In genomic region chr17:81635973-81636504, GRCh38 we compare ENCODE assay signal across 8 cellular contexts. TPM values are rescaled to one million over a fixed set of nuclear protein-coding genes. Genes with fewer than 3 reads are reported as not detected.
DNase-seq lines count a peak whose midpoint lies in the region; ATAC-seq and TF ChIP-seq lines count a peak whose summit lies in the region.

No MANE protein-coding gene starts in this region.

- H3F3A ChIP-seq in PC-3 (ENCODE audit: low read length, unreplicated experiment): no peaks in the 10 kb centered on the region

- peak overlapping the region; percentile 16 for H3K23ac ChIP-seq in neuronal stem cell (ENCODE audit: low read depth, low read length, poor library complexity)

- peak overlapping the region; percentile 58 for H2BK12ac ChIP-seq in neuronal stem cell (ENCODE audit: low read length)

- H3K4me1 ChIP-seq in PC-3 (ENCODE audit: insufficient read depth, low read length) (peaks cover 10% of the 10 kb centered on the region), endodermal cell (ENCODE audit: control insufficient read depth, insufficient read depth, low read length) (no peaks in the 10 kb centered on the region), neuronal stem cell (ENCODE audit: control insufficient read depth in 2 of 2, insufficient read depth in 1 of 2, low read depth in 1 of 2, low read length in 2 of 2) (peaks cover 6 to 8% of the 10 kb centered on the region in 2 donors)

- no peaks in the 10 kb centered on the region for H3K27me3 Mint-ChIP-seq in T-helper 1 cell treated with Interleukin-12 subunit alpha and Interleukin-12 subunit beta and Interleukin-4 antibody, amounts not matched to agents 30 μg/mL and 1 μg/mL, for 36 hours (ENCODE audit: low read depth)
- no peaks in the 10 kb centered on the region for H3K27me3 Mint-ChIP-seq in endodermal cell (ENCODE audit: insufficient read depth)

- no peaks in the 10 kb centered on the region for H3K9me3 Mint-ChIP-seq in T-helper 1 cell treated with Interleukin-12 subunit alpha and Interleukin-12 subunit beta and Interleukin-4 antibody, amounts not matched to agents 30 μg/mL and 1 μg/mL, for 36 hours
- no peaks in the 10 kb centered on the region for H3K9me3 Mint-ChIP-seq in endodermal cell

- 36 to 37% methylated on average over 15 to 17 of the region's 18 CpGs for WGBS in endodermal cell (ENCODE audit: insufficient coverage in 1 of 2, insufficient read length in 1 of 2), 2 experiments
- WGBS in neuronal stem cell (ENCODE audit: extremely low coverage in 2 of 2, insufficient read length in 2 of 2, insufficient replicate concordance in 1 of 2), 2 donors: no CpG with 5 or more reads among the region's 18 CpGs

- H3K36me3 ChIP-seq in PC-3 (ENCODE audit: low read depth, low read length) (peaks cover 4% of the 10 kb centered on the region; the same call in 1 of the 2 replicates), endodermal cell (ENCODE audit: control insufficient read depth, insufficient read depth, low read length) (peaks cover 16% of the 10 kb centered on the region), neuronal stem cell (replicated peaks in 1 of 2; ENCODE audit: control insufficient read depth in 2 of 2, insufficient read depth in 2 of 2, low read length in 2 of 2) (peaks cover 2 to 11% of the 10 kb centered on the region in 2 donors)

- POLR2A ChIA-PET in PC-3 (lab: Charles Lee; ENCODE audit: unreplicated experiment): no interaction called here

- ATAC-seq in PC-3: peak; percentile 65

- H3K27ac ChIP-seq in PC-3 (ENCODE audit: low read length): peak overlapping the region; percentile 89
- H3K27ac ChIP-seq in endodermal cell (ENCODE audit: low read depth, low read length): peak overlapping the region; percentile 83
- H3K27ac ChIP-seq in neuronal stem cell (replicated peaks; ENCODE audit: low read length): peak overlapping the region; percentile 36

- H3K9ac ChIP-seq in PC-3 (ENCODE audit: low read length) (peak overlapping the region; percentile 99), endodermal cell (ENCODE audit: extremely low read depth, low read length, poor library complexity, severe bottlenecking) (peak overlapping the region; percentile 92), neuronal stem cell (ENCODE audit: low read depth, low read length, poor library complexity) (peak overlapping the region; percentile 91)

- no peak overlapping the region for H4K8ac ChIP-seq in neuronal stem cell (ENCODE audit: low read depth, low read length)

- no peak overlapping the region for H4K91ac ChIP-seq in neuronal stem cell (ENCODE audit: low read depth, low read length, poor library complexity)

- peak overlapping the region; percentile 87 for H2BK5ac ChIP-seq in neuronal stem cell (ENCODE audit: low read length)

- H3K9me3 ChIP-seq in PC-3 (ENCODE audit: low read length): no peaks in the 10 kb centered on the region
- H3K9me3 ChIP-seq in endodermal cell (ENCODE audit: control insufficient read depth, low read length): no peaks in the 10 kb centered on the region
- H3K9me3 ChIP-seq in neuronal stem cell (replicated peaks in 1 of 2; ENCODE audit: control insufficient read depth in 2 of 2, insufficient read depth in 1 of 2, low read depth in 1 of 2, low read length in 2 of 2): no peaks in the 10 kb centered on the region

- peak overlapping the region; percentile 6 for H3K14ac ChIP-seq in neuronal stem cell (ENCODE audit: low read length)

- H3K79me1 ChIP-seq in neuronal stem cell (ENCODE audit: low read depth, low read length): peaks cover 7% of the 10 kb centered on the region

- H2BK120ac ChIP-seq in neuronal stem cell (ENCODE audit: low read depth, low read length): no peak overlapping the region

- H4K20me1 ChIP-seq in PC-3 (ENCODE audit: low read length): peaks cover 35% of the 10 kb centered on the region

- peak overlapping the region; percentile 92 for H2AK5ac ChIP-seq in neuronal stem cell (ENCODE audit: low read depth, low read length)

- peaks cover 11% of the 10 kb centered on the region for H3K4me1 Mint-ChIP-seq in T-helper 1 cell treated with Interleukin-12 subunit alpha and Interleukin-12 subunit beta and Interleukin-4 antibody, amounts not matched to agents 30 μg/mL and 1 μg/mL, for 36 hours (ENCODE audit: low read depth)
- peaks cover 5% of the 10 kb centered on the region for H3K4me1 Mint-ChIP-seq in endodermal cell

- no peaks in the 10 kb centered on the region for H3K9me2 ChIP-seq in PC-3 (replicated peaks; ENCODE audit: low read length)

- BruUV-seq in PC-3 (replicated peaks; lab: Mats Ljungman, UMichigan): no TSS peak

- H2AFZ ChIP-seq in PC-3 (ENCODE audit: low read length): no peak overlapping the region
- H2AFZ ChIP-seq in neuronal stem cell (ENCODE audit: low read length): peak overlapping the region; percentile 85

- H3K4me2 ChIP-seq in PC-3 (ENCODE audit: low read length): peak overlapping the region; percentile 95
- peak overlapping the region; percentile 62 for H3K4me2 ChIP-seq in neuronal stem cell (ENCODE audit: insufficient read depth, low read length, poor library complexity, severe bottlenecking)

- H3K18ac ChIP-seq in neuronal stem cell (ENCODE audit: low read length): no peak overlapping the region

- CTCF ChIA-PET in PC-3 (lab: Charles Lee): interaction anchor here (1.3 kb wide), 1 partner anchor 32 kb away, joined by 7 read pairs; no protein-coding TSS in a partner anchor

- DNase-seq in T-helper 1 cell (no peak), PC-3 (peak; percentile 48), endodermal cell (no peak), neuronal stem cell (ENCODE audit: low spot score) (no peak), NOMO-1 (lab: John Stamatoyannopoulos, UW; ENCODE audit: unreplicated experiment in 2 of 2) (no peak), DMS79 treated with DMSO at 0.1 percent for 48 hours (lab: John Stamatoyannopoulos, UW) (no peak), NCI-H1417 treated with DMSO at 0.1 percent for 48 hours (lab: John Stamatoyannopoulos, UW) (no peak)

- peak overlapping the region; percentile 93 for H3K4me3 Mint-ChIP-seq in T-helper 1 cell treated with Interleukin-12 subunit alpha and Interleukin-12 subunit beta and Interleukin-4 antibody, amounts not matched to agents 30 μg/mL and 1 μg/mL, for 36 hours
- H3K4me3 Mint-ChIP-seq in endodermal cell: peak overlapping the region; percentile 88

- H3K27me3 ChIP-seq in PC-3 (ENCODE audit: low read length) (no peaks in the 10 kb centered on the region), endodermal cell (ENCODE audit: control insufficient read depth, insufficient read depth, low read length, poor library complexity, severe bottlenecking) (no peaks in the 10 kb centered on the region), neuronal stem cell (ENCODE audit: control insufficient read depth in 3 of 3, insufficient read depth in 3 of 3, low read depth in 1 of 3, low read length in 3 of 3) (no peaks in the 10 kb centered on the region)

- H3K79me2 ChIP-seq in PC-3 (ENCODE audit: low read length): peaks cover 56% of the 10 kb centered on the region

- H3K4me3 ChIP-seq in PC-3 (ENCODE audit: low read length) (peak overlapping the region; percentile 100), endodermal cell (ENCODE audit: low read length) (peak overlapping the region; percentile 99), neuronal stem cell (ENCODE audit: low read length in 2 of 2) (peak overlapping the region; percentile 82 to 99)

- H2BK15ac ChIP-seq in neuronal stem cell (ENCODE audit: low read length): no peak overlapping the region

- intact Hi-C loops in PC-3 (cut with micrococcal nuclease): loop anchor here (2.0 kb wide), 1 partner anchor 31 kb away; the partner anchor contains the start of genes CCDC137 and OXLD1

- peaks cover 8% of the 10 kb centered on the region for H3K36me3 Mint-ChIP-seq in T-helper 1 cell treated with Interleukin-12 subunit alpha and Interleukin-12 subunit beta and Interleukin-4 antibody, amounts not matched to agents 30 μg/mL and 1 μg/mL, for 36 hours (ENCODE audit: low read depth)
- peaks cover 21% of the 10 kb centered on the region for H3K36me3 Mint-ChIP-seq in endodermal cell (ENCODE audit: low read depth)

- TF ChIP-seq CTCF in PC-3 (conservative IDR thresholded peaks at IDR 0.05; ENCODE audit: low read depth, low read length): no peak
- no peak for TF ChIP-seq CTCF in endodermal cell (conservative IDR thresholded peaks at IDR 0.05)

- H3K27ac Mint-ChIP-seq in T-helper 1 cell treated with Interleukin-12 subunit alpha and Interleukin-12 subunit beta and Interleukin-4 antibody, amounts not matched to agents 30 μg/mL and 1 μg/mL, for 36 hours: peak overlapping the region; percentile 82
- H3K27ac Mint-ChIP-seq in endodermal cell: peak overlapping the region; percentile 99

- peak overlapping the region; percentile 66 for H3K4ac ChIP-seq in neuronal stem cell (ENCODE audit: low read length)

RNA-seq across cellular contexts. Expression of gene NPLOC4, which starts 0.9 kb away (rescaled TPM):
- total RNA-seq in PC-3 (2014; rRNA removed) (109 and 133 TPM in 2 replicates), endodermal cell (100 to 1,000 TPM; 113 to 118 TPM)
- polyA plus RNA-seq in endodermal cell (2013, experiment 1 of 2): 54.9 TPM
- 52.0 TPM for polyA plus RNA-seq in endodermal cell (2013, experiment 2 of 2)
- 54.2 TPM for polyA plus RNA-seq in neuronal stem cell (2013, experiment 1 of 2)
- polyA plus RNA-seq in neuronal stem cell (2013, experiment 2 of 2): 54.2 TPM

RNA-seq across cellular contexts. Expression of gene TSPAN10, which starts 1.0 kb away (rescaled TPM):
- total RNA-seq in PC-3 (2014; rRNA removed): 3.5 and 3.9 TPM in 2 replicates
- 1 to 10 TPM; 1.3 to 1.8 TPM for total RNA-seq in endodermal cell
- polyA plus RNA-seq in endodermal cell (2013, experiment 1 of 2): 1.8 TPM
- 1.5 TPM for polyA plus RNA-seq in endodermal cell (2013, experiment 2 of 2)
- 1.3 TPM for polyA plus RNA-seq in neuronal stem cell (2013, experiment 1 of 2)
- polyA plus RNA-seq in neuronal stem cell (2013, experiment 2 of 2): 1.1 TPM

RNA-seq across cellular contexts. Expression of gene PDE6G, which starts 20.3 kb away (rescaled TPM):
- total RNA-seq in PC-3 (2014; rRNA removed) (3.0 TPM in 1 of 2 replicates, not detected in the other), endodermal cell (1 to 10 TPM; 3.2 to 4.3 TPM)
- polyA plus RNA-seq in endodermal cell (2013, experiment 1 of 2): 1.6 TPM
- polyA plus RNA-seq in endodermal cell (2013, experiment 2 of 2): 0.95 TPM
- 0.07 TPM for polyA plus RNA-seq in neuronal stem cell (2013, experiment 1 of 2)
- not detected for polyA plus RNA-seq in neuronal stem cell (2013, experiment 2 of 2)

RNA-seq across cellular contexts. Expression of gene OXLD1, which starts 30.4 kb away (rescaled TPM):
- total RNA-seq in PC-3 (2014; rRNA removed) (46.7 and 68.9 TPM in 2 replicates), endodermal cell (10 to 100 TPM; 30.2 to 36.5 TPM)
- polyA plus RNA-seq in endodermal cell (2013, experiment 1 of 2): 30.5 TPM
- 25.5 TPM for polyA plus RNA-seq in endodermal cell (2013, experiment 2 of 2)
- polyA plus RNA-seq in neuronal stem cell (2013, experiment 1 of 2): 26.1 TPM
- 25.4 TPM for polyA plus RNA-seq in neuronal stem cell (2013, experiment 2 of 2)

RNA-seq across cellular contexts. Expression of gene CCDC137, which starts 30.5 kb away (rescaled TPM):
- 49.9 and 71.0 TPM in 2 replicates for total RNA-seq in PC-3 (2014; rRNA removed)
- total RNA-seq in endodermal cell: 10 to 100 TPM; 35.8 to 44.2 TPM
- 25.5 TPM for polyA plus RNA-seq in endodermal cell (2013, experiment 1 of 2)
- polyA plus RNA-seq in endodermal cell (2013, experiment 2 of 2): 22.0 TPM
- polyA plus RNA-seq in neuronal stem cell (2013, experiment 1 of 2): 19.1 TPM
- polyA plus RNA-seq in neuronal stem cell (2013, experiment 2 of 2): 19.1 TPM

Comparison
In these comparisons a context has a peak if more than half of its experiments do, and no peak if none do; other contexts are left out.
1. H3K27ac ChIP-seq: peak in every context shown above with its lines; median percentile 89 in PC-3; 83 in endodermal cell; 36 in neuronal stem cell.